15 cellular contexts compared by ENCODE assay signal in genomic region chr21:35923971-35924370, GRCh38.
DNase-seq lines count a peak whose midpoint lies in the region; ATAC-seq and TF ChIP-seq lines count a peak whose summit lies in the region.
"Had no signal": no experiment of that assay in that cellular context is flagged by ENCODE, and none has a peak within 500 bp of the region (broad histone marks: within the 10 kb centered on the region; RNA-seq: fewer than 3 reads in every experiment).

No MANE protein-coding gene starts in this region.

- H3K27ac ChIP-seq in PC-3 (ENCODE audit: low read length), result 0 out of 2 replicates have a peak overlapping the region, but pooled peaks have one; percentile 26
- H3K27ac ChIP-seq in vagina, result peak overlapping the region; percentile 69
- H3K27ac ChIP-seq: A549, HL-60 had no signal

- H3K27me3 ChIP-seq in PC-3 (ENCODE audit: low read length), result no peaks in the 10 kb centered on the region
- H3K27me3 ChIP-seq in vagina, result no peaks in the 10 kb centered on the region

- H3K9me3 ChIP-seq in PC-3 (ENCODE audit: low read length) (no peaks in the 10 kb centered on the region), vagina (no peaks in the 10 kb centered on the region)
- H3K9me3 ChIP-seq: A549, Caco-2, HAP-1 had no signal

- no peaks in the 10 kb centered on the region for H3F3A ChIP-seq in PC-3 (ENCODE audit: low read length, unreplicated experiment)

- H3K79me2 ChIP-seq in PC-3 (ENCODE audit: low read length), result no peaks in the 10 kb centered on the region

- no peak for TF ChIP-seq POLR2A in vagina (IDR thresholded peaks at IDR 0.05)

- H3K36me3 ChIP-seq in PC-3 (ENCODE audit: low read depth, low read length), result no peaks in the 10 kb centered on the region
- H3K36me3 ChIP-seq in vagina, result no peaks in the 10 kb centered on the region
- H3K36me3 ChIP-seq: HAP-1 had no signal

- H3K4me2 ChIP-seq in PC-3 (ENCODE audit: low read length), result no peak overlapping the region
- H3K4me2 ChIP-seq: A549 had no signal

- no TSS peak for BruUV-seq in PC-3 (replicated peaks; lab: Mats Ljungman, UMichigan)

- no peak for TF ChIP-seq CTCF in PC-3 (conservative IDR thresholded peaks at IDR 0.05; ENCODE audit: low read depth, low read length)
- TF ChIP-seq CTCF in vagina (IDR thresholded peaks at IDR 0.05), result no peak

- no peaks in the 10 kb centered on the region for H4K20me1 ChIP-seq in PC-3 (ENCODE audit: low read length)

- POLR2A ChIA-PET in PC-3 (lab: Charles Lee; ENCODE audit: unreplicated experiment), result no interaction called here

- peak; percentile 21 for DNase-seq in HT1080 (ENCODE audit: low read depth)
- DNase-seq in PC-3, result no peak
- DNase-seq in kidney tubule cell (ENCODE audit: low spot score), result peak; percentile 3
- DNase-seq in vagina (ENCODE audit: extremely low spot score in 2 of 2), result no peak
- no peak for DNase-seq in activated CD4-positive, alpha-beta T cell treated with anti-CD3 and anti-CD28 coated beads, Interleukin-2, amount 50 U/mL, for 48 hours
- DNase-seq: Caco-2; CD8-positive, alpha-beta T cell; DMS53; KG1 had no signal

- ATAC-seq in PC-3 (no peak), HG03039 (IDR thresholded peaks at IDR 0.05; ENCODE audit: unreplicated experiment) (no peak), HG02798 (IDR thresholded peaks at IDR 0.05; ENCODE audit: poor library complexity, unreplicated experiment) (no peak)
- ATAC-seq: A549; CD8-positive, alpha-beta T cell; GM12878 had no signal

- intact Hi-C loops in PC-3 (cut with micrococcal nuclease) (no loop called here), vagina (cut with DNase I) (no loop called here)

- 0 out of 2 replicates have a peak, but pooled peaks cover 4% of the 10 kb centered on the region for H3K9me2 ChIP-seq in PC-3 (replicated peaks; ENCODE audit: low read length)

- peaks cover 21% of the 10 kb centered on the region for H3K4me1 ChIP-seq in PC-3 (ENCODE audit: insufficient read depth, low read length)
- peaks cover 33% of the 10 kb centered on the region for H3K4me1 ChIP-seq in vagina
- H3K4me1 ChIP-seq: A549, HAP-1 had no signal

- CTCF ChIA-PET in PC-3 (lab: Charles Lee), result no interaction called here

- H2AFZ ChIP-seq in PC-3 (ENCODE audit: low read length), result no peak overlapping the region

- no peak overlapping the region for H3K9ac ChIP-seq in PC-3 (ENCODE audit: low read length)

- no peak overlapping the region for H3K4me3 ChIP-seq in PC-3 (ENCODE audit: low read length)
- no peak overlapping the region for H3K4me3 ChIP-seq in vagina
- H3K4me3 ChIP-seq: A549, GM12878, HAP-1 had no signal

Comparison
In these comparisons a context has a peak if more than half of its experiments do, and no peak if none do; other contexts are left out.
1. DNase-seq: peak in HT1080 (single experiment) and kidney tubule cell (single experiment); none in PC-3 (single experiment), vagina (0 of 2) and activated CD4-positive, alpha-beta T cell treated with anti-CD3 and anti-CD28 coated beads, Interleukin-2, amount 50 U/mL, for 48 hours (0 of 2).